In genomic region chr13:48946163-48946562, GRCh38 we compare ENCODE assay signal across 17 cellular contexts. TPM values are rescaled to one million over a fixed set of nuclear protein-coding genes. Genes with fewer than 3 reads are reported as not detected.
DNase-seq lines count a peak whose midpoint lies in the region; ATAC-seq and TF ChIP-seq lines count a peak whose summit lies in the region.
"Had no signal": no experiment of that assay in that cellular context is flagged by ENCODE, and none has a peak within 500 bp of the region (broad histone marks: within the 10 kb centered on the region; RNA-seq: fewer than 3 reads in every experiment).

No MANE protein-coding gene starts in this region.

- peaks cover 6% of the 10 kb centered on the region for H3K27me3 Mint-ChIP-seq in GM23338 (ENCODE audit: insufficient read depth, low read depth, poor library complexity)

- H3K4me2 ChIP-seq in GM23338: no peak overlapping the region
- H3K4me2 ChIP-seq in neuronal stem cell (ENCODE audit: insufficient read depth, low read length, poor library complexity, severe bottlenecking): no peak overlapping the region

- H3K79me2 ChIP-seq in GM23338 (replicated peaks; ENCODE audit: insufficient read depth): no peaks in the 10 kb centered on the region

- no peak overlapping the region for H3K14ac ChIP-seq in neuronal stem cell (ENCODE audit: low read length)

- no peak overlapping the region for H2BK5ac ChIP-seq in neuronal stem cell (ENCODE audit: low read length)

- no peaks in the 10 kb centered on the region for H3K9me3 ChIP-seq in neuronal stem cell (replicated peaks in 1 of 2; ENCODE audit: control insufficient read depth in 2 of 2, insufficient read depth in 1 of 2, low read depth in 1 of 2, low read length in 2 of 2)
- H3K9me3 ChIP-seq: BE2C had no signal

- ATAC-seq in GM23338 (no peak), left colon (peak; percentile 68), HG03457 (IDR thresholded peaks at IDR 0.05; ENCODE audit: unreplicated experiment) (no peak)

- H2BK12ac ChIP-seq in neuronal stem cell (ENCODE audit: low read length): no peak overlapping the region

- DNase-seq in GM23338 (ENCODE audit: low spot score) (no peak), NCI-H82 treated with DMSO at 0.1 percent for 48 hours (lab: John Stamatoyannopoulos, UW; ENCODE audit: unreplicated experiment) (peak; percentile 84), left colon (no peak), neuronal stem cell (ENCODE audit: low spot score) (no peak), DMS 273 treated with DMSO at 0.1 percent for 48 hours (lab: John Stamatoyannopoulos, UW) (no peak), AG20443 (ENCODE audit: low spot score) (no peak), NOMO-1 treated with dmso at 0.1 percent for 144 hours (lab: John Stamatoyannopoulos, UW; ENCODE audit: unreplicated experiment) (no peak)
- DNase-seq: 8988T; BE2C; C1 segment of cervical spinal cord; CD4-positive, CD25-positive, alpha-beta regulatory T cell; CD8-positive, alpha-beta memory T cell; COR-L47; H9; IMR-90; KBM-7 had no signal

- no peak overlapping the region for H3K4ac ChIP-seq in neuronal stem cell (ENCODE audit: low read length)

- no peak overlapping the region for H4K91ac ChIP-seq in neuronal stem cell (ENCODE audit: low read depth, low read length, poor library complexity)

- H2AK5ac ChIP-seq in neuronal stem cell (ENCODE audit: low read depth, low read length): no peak overlapping the region

- no peak overlapping the region for H3K27ac Mint-ChIP-seq in GM23338
- H3K27ac Mint-ChIP-seq: CD4-positive, CD25-positive, alpha-beta regulatory T cell; CD8-positive, alpha-beta memory T cell; H9 had no signal

- no peaks in the 10 kb centered on the region for H3K36me3 ChIP-seq in GM23338 (ENCODE audit: insufficient read depth)
- H3K36me3 ChIP-seq in neuronal stem cell (replicated peaks in 1 of 2; ENCODE audit: control insufficient read depth in 2 of 2, insufficient read depth in 2 of 2, low read length in 2 of 2): no peaks in the 10 kb centered on the region
- H3K36me3 ChIP-seq: BE2C had no signal

- no peak overlapping the region for H4K8ac ChIP-seq in neuronal stem cell (ENCODE audit: low read depth, low read length)

- H3K9ac ChIP-seq in neuronal stem cell (ENCODE audit: low read depth, low read length, poor library complexity): no peak overlapping the region

- no peak overlapping the region for H3K27ac ChIP-seq in GM23338 (ENCODE audit: low read depth)
- no peak overlapping the region for H3K27ac ChIP-seq in neuronal stem cell (replicated peaks; ENCODE audit: low read length)

- WGBS in neuronal stem cell (ENCODE audit: extremely low coverage in 2 of 2, insufficient read length in 2 of 2, insufficient replicate concordance in 1 of 2), 2 donors: no CpG with 5 or more reads among the region's 2 CpGs

- no peak overlapping the region for H3K23ac ChIP-seq in neuronal stem cell (ENCODE audit: low read depth, low read length, poor library complexity)

- TF ChIP-seq CTCF in GM23338 (conservative IDR thresholded peaks at IDR 0.05; ENCODE audit: low read depth in 2 of 2): no peak

- no peak overlapping the region for H3K4me3 ChIP-seq in GM23338
- H3K4me3 ChIP-seq in neuronal stem cell (ENCODE audit: low read length in 2 of 2): no peak overlapping the region

- H3K79me1 ChIP-seq in neuronal stem cell (ENCODE audit: low read depth, low read length): no peaks in the 10 kb centered on the region

- no peaks in the 10 kb centered on the region for H3K27me3 ChIP-seq in GM23338 (ENCODE audit: insufficient read depth)
- H3K27me3 ChIP-seq in neuronal stem cell (ENCODE audit: control insufficient read depth in 3 of 3, insufficient read depth in 3 of 3, low read depth in 1 of 3, low read length in 3 of 3): no peaks in the 10 kb centered on the region
- H3K27me3 ChIP-seq: BE2C had no signal

- H2BK120ac ChIP-seq in neuronal stem cell (ENCODE audit: low read depth, low read length): no peak overlapping the region

- H3K36me3 Mint-ChIP-seq in GM23338 (ENCODE audit: low read depth): no peaks in the 10 kb centered on the region
- H3K36me3 Mint-ChIP-seq: CD4-positive, CD25-positive, alpha-beta regulatory T cell had no signal

- intact Hi-C loops in left colon (cut with DNase I, micrococcal nuclease): no loop called here

- no peaks in the 10 kb centered on the region for H3K9me3 Mint-ChIP-seq in GM23338
- H3K9me3 Mint-ChIP-seq: CD4-positive, CD25-positive, alpha-beta regulatory T cell; CD8-positive, alpha-beta memory T cell; H9 had no signal

- no peak overlapping the region for H2BK15ac ChIP-seq in neuronal stem cell (ENCODE audit: low read length)

- H3K4me1 ChIP-seq in GM23338 (ENCODE audit: insufficient read depth): no peaks in the 10 kb centered on the region
- peaks cover 0 to 4% of the 10 kb centered on the region in 2 donors for H3K4me1 ChIP-seq in neuronal stem cell (ENCODE audit: control insufficient read depth in 2 of 2, insufficient read depth in 1 of 2, low read depth in 1 of 2, low read length in 2 of 2)

- H3K18ac ChIP-seq in neuronal stem cell (ENCODE audit: low read length): no peak overlapping the region

- peak overlapping the region; percentile 45; the same call in 1 of the 2 replicates for H2AFZ ChIP-seq in GM23338
- peak overlapping the region; percentile 48 for H2AFZ ChIP-seq in neuronal stem cell (ENCODE audit: low read length)

- H4K20me1 ChIP-seq in GM23338 (replicated peaks; ENCODE audit: insufficient read depth): no peaks in the 10 kb centered on the region

- peaks cover 8% of the 10 kb centered on the region; the same call in 2 of the 3 replicates for H3K4me1 Mint-ChIP-seq in GM23338
- H3K4me1 Mint-ChIP-seq: CD4-positive, CD25-positive, alpha-beta regulatory T cell; CD8-positive, alpha-beta memory T cell had no signal

- no peaks in the 10 kb centered on the region for H3F3A ChIP-seq in GM23338 (replicated peaks; ENCODE audit: low read depth)

- H3K9me2 ChIP-seq in GM23338 (ENCODE audit: insufficient read depth): no peaks in the 10 kb centered on the region; the same call in 1 of the 2 replicates

- H3K4me3 Mint-ChIP-seq in GM23338: no peak overlapping the region
- H3K4me3 Mint-ChIP-seq: CD4-positive, CD25-positive, alpha-beta regulatory T cell; CD8-positive, alpha-beta memory T cell; H9 had no signal

TF ChIP-seq in GM23338, 12 proteins besides CTCF, POLR2A, EP300 and RAD21 (continues in another document):
- TF ChIP-seq ZNF462 (CRISPR knock-in tag; IDR thresholded peaks at IDR 0.05): no peak

RNA-seq across cellular contexts. Expression of gene FNDC3A, which starts 29.5 kb away (rescaled TPM):
- total RNA-seq in GM23338 (2014; rRNA removed; shearing (Covaris generic)): 31.1 and 32.0 TPM in 2 replicates
- polyA plus RNA-seq in GM23338 (2016; fragmentation: Nextera tagmentation; extraction: Ambion mirVana): 9.9 and 10.3 TPM in 2 replicates
- 10 to 100 TPM; 43.1 to 49.9 TPM for total RNA-seq in left colon
- 24.5 TPM for polyA plus RNA-seq in neuronal stem cell (2013, experiment 1 of 2)
- polyA plus RNA-seq in neuronal stem cell (2013, experiment 2 of 2): 25.6 TPM
